Comparison of ENCODE assay signal across 10 cellular contexts in genomic region chr1:228084797-228085196, GRCh38. TPM values are rescaled to one million over a fixed set of nuclear protein-coding genes. Genes with fewer than 3 reads are reported as not detected.
A peak's percentile ranks its signal among the peaks of the same experiment; 100 is the strongest.
DNase-seq lines count a peak whose midpoint lies in the region; ATAC-seq and TF ChIP-seq lines count a peak whose summit lies in the region.
"Had no signal": no experiment of that assay in that cellular context is flagged by ENCODE, and none has a peak within 500 bp of the region (broad histone marks: within the 10 kb centered on the region; RNA-seq: fewer than 3 reads in every experiment).

No MANE protein-coding gene starts in this region.

- POLR2A ChIA-PET in AG04449 (lab: Yijun Ruan, JAX): interaction anchor here (0.6 to 1.2 kb wide), 4 partner anchors 9 to 946 kb away, joined by 3 to 5 read pairs (median 4); no protein-coding TSS in a partner anchor

- H3K27me3 ChIP-seq in colonic mucosa: no peaks in the 10 kb centered on the region
- no peaks in the 10 kb centered on the region for H3K27me3 ChIP-seq in muscle layer of duodenum (ENCODE audit: low read depth, low read length)

- H3K36me3 ChIP-seq in colonic mucosa: no peaks in the 10 kb centered on the region
- peaks cover 4 to 9% of the 10 kb centered on the region in 2 donors for H3K36me3 ChIP-seq in muscle layer of duodenum (ENCODE audit: control insufficient read depth in 1 of 2, insufficient read depth in 2 of 2, low read length in 2 of 2)

- DNase-seq in AG04449 (ENCODE audit: low read depth, low spot score): no peak
- no peak for DNase-seq in LNCaP clone FGC (ENCODE audit: low read depth)
- DNase-seq in colonic mucosa: no peak
- no peak for DNase-seq in GM10266 (ENCODE audit: extremely low spot score)
- no peak for DNase-seq in hypothalamus (lab: John Stamatoyannopoulos, UW)
- DNase-seq: activated CD4-positive, alpha-beta T cell treated with anti-CD3 and anti-CD28 coated beads, Interleukin-2, amount 50 U/mL, for 48 hours had no signal

- H3K4me3 ChIP-seq in AG04449 (ENCODE audit: low read depth, low read length) (peak overlapping the region; percentile 89), LNCaP clone FGC (ENCODE audit: low read depth, low read length) (peak overlapping the region; percentile 97), colonic mucosa (peak overlapping the region; percentile 92), muscle layer of duodenum (ENCODE audit: low read depth in 1 of 2, low read length in 2 of 2) (peak overlapping the region; percentile 74 to 98)
- H3K4me3 ChIP-seq: mucosa of descending colon had no signal

- CTCF ChIA-PET in AG04449 (lab: Yijun Ruan, JAX): interaction anchor here (0.7 to 1.4 kb wide), 5 partner anchors 10 to 296 kb away, joined by 3 to 5 read pairs (median 4); partner anchors contain the start of gene IBA57

- H3K9ac ChIP-seq in colonic mucosa (ENCODE audit: low read depth in 2 of 2, low read length in 2 of 2): peak overlapping the region in 1 of 2 donors; percentile 97

- peak overlapping the region; percentile 50 for H3K27ac ChIP-seq in colonic mucosa
- H3K27ac ChIP-seq in muscle layer of duodenum (ENCODE audit: low read length): peak overlapping the region; percentile 96

- intact Hi-C loops in colonic mucosa (cut with DNase I): no loop called here

- no peaks in the 10 kb centered on the region for H3K9me3 ChIP-seq in colonic mucosa
- H3K9me3 ChIP-seq in muscle layer of duodenum (ENCODE audit: control insufficient read depth in 1 of 2, low read length in 2 of 2): no peaks in the 10 kb centered on the region
- H3K9me3 ChIP-seq: mucosa of descending colon had no signal

- peaks cover 45% of the 10 kb centered on the region for H3K4me1 ChIP-seq in colonic mucosa
- peaks cover 50 to 71% of the 10 kb centered on the region in 2 donors for H3K4me1 ChIP-seq in muscle layer of duodenum (ENCODE audit: control insufficient read depth in 1 of 2, insufficient read depth in 2 of 2, low read length in 2 of 2)

- ATAC-seq in HG02852 (IDR thresholded peaks at IDR 0.05; ENCODE audit: unreplicated experiment) (no peak), GM19467 (IDR thresholded peaks at IDR 0.05; ENCODE audit: unreplicated experiment) (no peak)

- TF ChIP-seq CTCF in AG04449 (IDR thresholded peaks at IDR 0.05; ENCODE audit: insufficient read depth, low read length, missing control alignments) (no peak), LNCaP clone FGC (IDR thresholded peaks at IDR 0.05; ENCODE audit: control insufficient read depth, extremely low read depth, insufficient read depth) (no peak), colonic mucosa (IDR thresholded peaks at IDR 0.05) (no peak), GM10266 (IDR thresholded peaks at IDR 0.05; ENCODE audit: control insufficient read depth, insufficient read depth, low read depth, missing control alignments) (no peak)

RNA-seq across cellular contexts. Expression of gene ARF1, which starts 2.3 kb away (rescaled TPM):
- 100 to 1,000 TPM; 522 to 586 TPM for total RNA-seq in colonic mucosa

RNA-seq across cellular contexts. Expression of gene C1orf35, which starts 18.3 kb away (rescaled TPM):
- total RNA-seq in colonic mucosa: 10 to 100 TPM; 14.9 to 26.4 TPM

RNA-seq across cellular contexts. Expression of gene MRPL55, which starts 24.3 kb away (rescaled TPM):
- 10 to 100 TPM; 33.0 to 60.7 TPM for total RNA-seq in colonic mucosa

RNA-seq across cellular contexts. Expression of gene GUK1, which starts 55.3 kb away (rescaled TPM):
- 100 to 1,000 TPM; 178 to 221 TPM for total RNA-seq in colonic mucosa
